21 cellular contexts compared by ENCODE assay signal in the genomic region with DNA sequence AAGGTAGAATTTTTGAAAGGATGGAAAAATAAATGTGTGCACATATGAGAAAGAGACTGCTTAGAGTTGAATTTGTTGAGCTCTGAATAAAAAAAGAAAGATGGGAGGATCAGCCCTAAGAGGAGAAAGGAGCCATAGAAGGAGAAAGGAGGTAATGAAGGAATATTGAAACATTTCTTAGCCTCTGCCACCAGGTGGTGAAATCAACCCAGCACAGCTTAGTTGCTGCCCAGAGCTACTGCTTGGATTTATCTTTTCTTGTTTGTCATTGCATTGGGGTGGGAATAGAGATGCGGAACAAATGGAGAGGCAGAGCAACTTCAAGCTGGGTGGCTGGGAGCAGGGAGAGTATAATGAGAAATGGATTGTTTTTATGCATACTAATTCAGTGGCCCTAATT.
DNase-seq lines count a peak whose midpoint lies in the region; ATAC-seq and TF ChIP-seq lines count a peak whose summit lies in the region.
"Had no signal": no experiment of that assay in that cellular context is flagged by ENCODE, and none has a peak within 500 bp of the region (broad histone marks: within the 10 kb centered on the region; RNA-seq: fewer than 3 reads in every experiment).

No MANE protein-coding gene starts in this region.

- CTCF ChIA-PET in HEK293 (lab: Yijun Ruan, JAX), result interaction anchor here (0.8 to 2.5 kb wide), 5 partner anchors 10 to 332 kb away, joined by 3 to 13 read pairs (median 4); no protein-coding TSS in a partner anchor

- H3K27ac ChIP-seq in DND-41 (ENCODE audit: low read length) (no peak overlapping the region), HEK293 (ENCODE audit: extremely low read depth, low read depth, low read length) (no peak overlapping the region)
- H3K27ac ChIP-seq: adrenal gland, prostate gland, RWPE1 had no signal

- H3K27me3 ChIP-seq in DND-41 (ENCODE audit: insufficient read depth, low read length, poor library complexity), result no peaks in the 10 kb centered on the region
- no peaks in the 10 kb centered on the region for H3K27me3 ChIP-seq in kidney epithelial cell (ENCODE audit: control insufficient read depth, insufficient read depth, low read length)
- H3K27me3 ChIP-seq: adrenal gland had no signal

- H3K4me2 ChIP-seq in DND-41 (ENCODE audit: insufficient read depth, low read length), result no peak overlapping the region

- POLR2A ChIA-PET in HEK293 (lab: Yijun Ruan, JAX), result no interaction called here

- peak; percentile 29 for TF ChIP-seq CTCF in DND-41 (IDR thresholded peaks at IDR 0.05; ENCODE audit: borderline replicate concordance, extremely low read depth, low read length, poor library complexity, severe bottlenecking)
- no peak for TF ChIP-seq CTCF in HEK293 (tag by site-specific recombination; IDR thresholded peaks at IDR 0.05)
- TF ChIP-seq CTCF in choroid plexus epithelial cell (conservative IDR thresholded peaks at IDR 0.05; ENCODE audit: low read depth, low read length), result peak; percentile 33
- TF ChIP-seq CTCF in kidney epithelial cell (IDR thresholded peaks at IDR 0.05; ENCODE audit: insufficient read depth, low read length, poor library complexity, severe bottlenecking), result peak; percentile 12

- H3K36me3 ChIP-seq in DND-41 (ENCODE audit: insufficient read depth, low read length) (no peaks in the 10 kb centered on the region; the same call in 1 of the 2 replicates), HEK293 (ENCODE audit: control insufficient read depth in 2 of 2, insufficient read depth in 1 of 2, low read length in 2 of 2) (peaks cover 0 to 9% of the 10 kb centered on the region in 2 experiments; a peak in 1 of 3 replicates), kidney epithelial cell (ENCODE audit: control insufficient read depth, insufficient read depth, low read length) (no peaks in the 10 kb centered on the region)
- H3K36me3 ChIP-seq: adrenal gland, prostate gland had no signal

- H3K4me3 ChIP-seq in DND-41 (ENCODE audit: low read depth in 1 of 2, low read length in 2 of 2), result no peak overlapping the region
- H3K4me3 ChIP-seq in HEK293 (ENCODE audit: low read depth, low read length), result no peak overlapping the region
- H3K4me3 ChIP-seq in choroid plexus epithelial cell (ENCODE audit: low read depth, low read length), result no peak overlapping the region
- no peak overlapping the region for H3K4me3 ChIP-seq in kidney epithelial cell (ENCODE audit: low read depth, low read length)
- H3K4me3 ChIP-seq: adrenal gland, mucosa of descending colon, prostate gland had no signal

- H3K4me1 ChIP-seq in DND-41 (ENCODE audit: insufficient read depth, low read length) (no peaks in the 10 kb centered on the region), HEK293 (ENCODE audit: control insufficient read depth, insufficient read depth, low read length) (no peaks in the 10 kb centered on the region)
- H3K4me1 ChIP-seq: prostate gland had no signal

- no peaks in the 10 kb centered on the region for H4K20me1 ChIP-seq in DND-41 (ENCODE audit: insufficient read depth, low read length)

- H3K9me3 ChIP-seq in DND-41 (ENCODE audit: insufficient read depth, low read length, severe bottlenecking) (no peaks in the 10 kb centered on the region), HEK293 (ENCODE audit: control insufficient read depth, insufficient read depth, low read depth, low read length) (no peaks in the 10 kb centered on the region)
- H3K9me3 ChIP-seq: adrenal gland, mucosa of descending colon, prostate gland had no signal

- no peak for DNase-seq in DND-41
- DNase-seq in choroid plexus epithelial cell (ENCODE audit: low read depth), result no peak
- DNase-seq in kidney epithelial cell (ENCODE audit: low read depth), result no peak
- no peak for DNase-seq in KG1 (lab: John Stamatoyannopoulos, UW)
- DNase-seq in HK-2 (ENCODE audit: unreplicated experiment), result no peak
- no peak for DNase-seq in T1000 (lab: John Stamatoyannopoulos, UW)
- DNase-seq: activated CD8-positive, alpha-beta T cell treated with anti-CD3 and anti-CD28 coated beads for 36 hours; adrenal gland; CD4-positive, CD25-positive, alpha-beta regulatory T cell; DMS79; left ventricle myocardium superior; mucosa of descending colon; NCI-H1105 treated with DMSO at 0.1 percent for 48 hours; NCI-H2029 treated with DMSO at 0.1 percent for 48 hours; NCI-H345; T-helper 9 cell had no signal

- no peak overlapping the region for H2AFZ ChIP-seq in DND-41 (ENCODE audit: low read depth, low read length)

- no peak overlapping the region for H3K9ac ChIP-seq in DND-41 (ENCODE audit: low read depth, low read length)

- H3K79me2 ChIP-seq in DND-41 (ENCODE audit: insufficient read depth, low read length), result no peaks in the 10 kb centered on the region

- ATAC-seq in DND-41 (ENCODE audit: insufficient read depth, low read depth) (no peak), HG03139 (IDR thresholded peaks at IDR 0.05; ENCODE audit: unreplicated experiment) (no peak)
- ATAC-seq: activated CD4-positive, CD25-positive, alpha-beta regulatory T cell treated with anti-CD3 and anti-CD28 coated beads, Interleukin-2, amount 50 U/mL, for 24 hours; activated CD8-positive, alpha-beta T cell treated with anti-CD3 and anti-CD28 coated beads for 36 hours; left ventricle myocardium superior; mucosa of descending colon had no signal

TF ChIP-seq in HEK293, 187 proteins besides CTCF, POLR2A, EP300 and RAD21:
- TF ChIP-seq ZNF2 (tag by site-specific recombination; IDR thresholded peaks at IDR 0.05) (0 out of 2 replicates have a peak, but pooled peaks have one; percentile 44), ZNF433 (tag by site-specific recombination; IDR thresholded peaks at IDR 0.05; ENCODE audit: low read depth) (no peak)
